ENCODE assay signal across 8 cellular contexts in the genomic region with DNA sequence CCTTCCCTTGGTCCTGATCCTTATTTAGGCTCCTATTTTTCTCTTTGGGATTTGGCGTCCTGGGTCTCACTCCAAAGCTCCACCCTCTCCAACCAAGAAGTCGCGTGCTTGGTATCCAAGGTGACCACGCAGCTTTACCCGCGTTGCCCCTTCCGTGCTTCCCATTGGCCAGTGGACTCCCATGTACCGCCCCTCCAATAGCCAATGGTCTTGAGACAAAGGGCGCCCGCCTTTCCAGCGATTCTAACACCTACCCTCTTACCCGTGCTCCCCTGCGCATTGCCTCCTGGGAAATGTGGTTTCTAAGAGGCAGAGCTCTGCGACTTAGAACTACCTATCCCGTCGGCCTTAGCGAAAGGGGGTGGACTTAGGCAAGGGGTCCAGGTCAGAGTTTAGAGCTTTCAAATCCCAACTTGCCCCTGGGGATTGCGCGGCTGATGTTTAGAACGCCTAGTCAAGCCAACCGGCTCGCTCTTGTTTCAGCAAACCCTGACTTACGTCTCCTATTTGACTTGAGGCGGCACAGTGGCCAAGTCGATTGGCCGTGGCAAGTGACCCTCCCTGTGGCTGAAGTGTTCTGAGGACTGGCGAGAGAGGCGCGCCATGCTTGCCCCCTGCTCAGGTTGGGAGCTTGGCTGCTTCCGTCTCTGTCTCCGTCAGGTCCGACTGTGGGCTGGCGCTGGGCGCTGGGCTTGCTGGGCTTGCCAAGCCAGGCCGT. TPM values are rescaled to one million over a fixed set of nuclear protein-coding genes. Genes with fewer than 3 reads are reported as not detected.
DNase-seq lines count a peak whose midpoint lies in the region; ATAC-seq and TF ChIP-seq lines count a peak whose summit lies in the region.
"Not testable (repeated sequence)": the region's sequence is repeated elsewhere in the genome, so short reads cannot be mapped to it uniquely, and the experiment has no call there.

FAM185A (plus strand) TSS at position 395 of the 718 bp plus-strand sequence; CDS start at position 604, 209 bp downstream.

- not testable (repeated sequence) for H3K4me1 ChIP-seq in naive thymus-derived CD4-positive, alpha-beta T cell (ENCODE audit: control insufficient read depth in 2 of 2, insufficient read depth in 2 of 2, low read length in 2 of 2)

- peak; percentile 99 for ATAC-seq in naive thymus-derived CD4-positive, alpha-beta T cell
- ATAC-seq in stimulated activated memory B cell treated with anti-CD40 and anti-IgM and Interleukin-4, amounts not matched to agents 10 μg/mL and 1 μg/mL and 100 μg/mL, for 72 hours = peak; percentile 100

- H3K4me3 ChIP-seq in LNCaP clone FGC (ENCODE audit: low read depth, low read length) (peak within 1 kb of the TSS; percentile 70), fibroblast of mammary gland (ENCODE audit: control insufficient read depth, low read depth, low read length) (peak within 1 kb of the TSS; percentile 64)
- peak within 1 kb of the TSS; percentile 87 for H3K4me3 ChIP-seq in naive thymus-derived CD4-positive, alpha-beta T cell (ENCODE audit: low read length)

- H3K9me3 ChIP-seq in naive thymus-derived CD4-positive, alpha-beta T cell (ENCODE audit: control insufficient read depth in 2 of 3, low read length in 3 of 3) = not testable (repeated sequence)

- peak within 1 kb of the TSS; percentile 85 for H3K4me3 Mint-ChIP-seq in activated T-helper 2 cell treated with anti-CD3 and anti-CD28 coated beads, Interferon-gamma antibody, Interleukin-2, Interleukin-4, amounts not matched to agents 10 μg/mL and 5 μg/mL and 100 μg/mL, durations not matched to agents 14 hours and 24 hours and 36 hours (ENCODE audit: low read depth)
- peak within 1 kb of the TSS; percentile 68 to 95 (median 89) for H3K4me3 Mint-ChIP-seq in naive thymus-derived CD4-positive, alpha-beta T cell
- H3K4me3 Mint-ChIP-seq in stimulated activated memory B cell treated with anti-CD40 and anti-IgM and Interleukin-4, amounts not matched to agents 10 μg/mL and 1 μg/mL and 100 μg/mL, for 72 hours = peak within 1 kb of the TSS; percentile 75

- H3K4me1 Mint-ChIP-seq in activated T-helper 2 cell treated with anti-CD3 and anti-CD28 coated beads, Interferon-gamma antibody, Interleukin-2, Interleukin-4, amounts not matched to agents 10 μg/mL and 5 μg/mL and 100 μg/mL, durations not matched to agents 14 hours and 24 hours and 36 hours (ENCODE audit: low read depth) = peaks cover 12% of the 10 kb centered on the region
- peaks cover 3 to 22% (median 18%) of the 10 kb centered on the region in 7 donors for H3K4me1 Mint-ChIP-seq in naive thymus-derived CD4-positive, alpha-beta T cell
- H3K4me1 Mint-ChIP-seq in stimulated activated memory B cell treated with anti-CD40 and anti-IgM and Interleukin-4, amounts not matched to agents 10 μg/mL and 1 μg/mL and 100 μg/mL, for 72 hours = not testable (repeated sequence)

- H3K27me3 Mint-ChIP-seq in activated T-helper 2 cell treated with anti-CD3 and anti-CD28 coated beads, Interferon-gamma antibody, Interleukin-2, Interleukin-4, amounts not matched to agents 10 μg/mL and 5 μg/mL and 100 μg/mL, durations not matched to agents 14 hours and 24 hours and 36 hours (ENCODE audit: low read depth); naive thymus-derived CD4-positive, alpha-beta T cell; stimulated activated memory B cell treated with anti-CD40 and anti-IgM and Interleukin-4, amounts not matched to agents 10 μg/mL and 1 μg/mL and 100 μg/mL, for 72 hours: not testable (repeated sequence)

- H3K27me3 ChIP-seq in naive thymus-derived CD4-positive, alpha-beta T cell (ENCODE audit: control insufficient read depth in 2 of 2, insufficient read depth in 2 of 2, low read length in 2 of 2) = not testable (repeated sequence)

- peak within 1 kb of the TSS; percentile 73 for H3K27ac ChIP-seq in naive thymus-derived CD4-positive, alpha-beta T cell (ENCODE audit: low read depth, low read length)

- intact Hi-C loops in activated T-helper 2 cell treated with anti-CD3 and anti-CD28 coated beads, Interferon-gamma antibody, Interleukin-2, Interleukin-4, amounts not matched to agents 10 μg/mL and 5 μg/mL and 100 μg/mL, durations not matched to agents 14 hours and 24 hours and 36 hours (cut with micrococcal nuclease) = not testable (repeated sequence)
- intact Hi-C loops in naive thymus-derived CD4-positive, alpha-beta T cell (cut with micrococcal nuclease) = loop anchor here (1.0 to 10.0 kb wide), 8 partner anchors 327 to 599 kb away; partner anchors contain the start of genes ARMC10 (in 2 of the 2), NAPEPLD (in 2 of the 2), DNAJC2 (in 1 of the 2) and PMPCB (in 1 of the 2)

- DNase-seq in EL (peak; percentile 100), H4 (ENCODE audit: low spot score) (peak; percentile 99), LNCaP clone FGC (ENCODE audit: low read depth) (peak; percentile 99), RPMI8226 (peak; percentile 100), fibroblast of mammary gland (ENCODE audit: low read depth) (peak; percentile 99)
- DNase-seq in activated T-helper 2 cell treated with anti-CD3 and anti-CD28 coated beads, Interferon-gamma antibody, Interleukin-2, Interleukin-4, amounts not matched to agents 10 μg/mL and 5 μg/mL and 100 μg/mL, durations not matched to agents 14 hours and 24 hours and 36 hours (ENCODE audit: low spot score) = peak; percentile 95
- peak; percentile 71 to 99 (median 94) for DNase-seq in naive thymus-derived CD4-positive, alpha-beta T cell

- H3K9me3 Mint-ChIP-seq in activated T-helper 2 cell treated with anti-CD3 and anti-CD28 coated beads, Interferon-gamma antibody, Interleukin-2, Interleukin-4, amounts not matched to agents 10 μg/mL and 5 μg/mL and 100 μg/mL, durations not matched to agents 14 hours and 24 hours and 36 hours; naive thymus-derived CD4-positive, alpha-beta T cell; stimulated activated memory B cell treated with anti-CD40 and anti-IgM and Interleukin-4, amounts not matched to agents 10 μg/mL and 1 μg/mL and 100 μg/mL, for 72 hours: not testable (repeated sequence)

- H3K36me3 ChIP-seq in naive thymus-derived CD4-positive, alpha-beta T cell (ENCODE audit: control insufficient read depth in 2 of 3, insufficient read depth in 3 of 3, low read length in 3 of 3) = not testable (repeated sequence)

- POLR2A ChIA-PET in naive thymus-derived CD4-positive, alpha-beta T cell (lab: Charles Lee) = interaction anchor here (1.4 kb wide), 1 partner anchor 327 kb away, joined by 5 read pairs; the partner anchor contains the start of gene ARMC10

- CTCF ChIA-PET in naive thymus-derived CD4-positive, alpha-beta T cell (lab: Charles Lee) = interaction anchor here (1.2 kb wide), 1 partner anchor 281 kb away, joined by 6 read pairs; no protein-coding TSS in a partner anchor

- H3K27ac Mint-ChIP-seq in activated T-helper 2 cell treated with anti-CD3 and anti-CD28 coated beads, Interferon-gamma antibody, Interleukin-2, Interleukin-4, amounts not matched to agents 10 μg/mL and 5 μg/mL and 100 μg/mL, durations not matched to agents 14 hours and 24 hours and 36 hours = peak within 1 kb of the TSS; percentile 45
- peak within 1 kb of the TSS; percentile 7 to 96 (median 79) for H3K27ac Mint-ChIP-seq in naive thymus-derived CD4-positive, alpha-beta T cell
- H3K27ac Mint-ChIP-seq in stimulated activated memory B cell treated with anti-CD40 and anti-IgM and Interleukin-4, amounts not matched to agents 10 μg/mL and 1 μg/mL and 100 μg/mL, for 72 hours = peak within 1 kb of the TSS; percentile 2

- not testable (repeated sequence) for TF ChIP-seq CTCF in LNCaP clone FGC (IDR thresholded peaks at IDR 0.05; ENCODE audit: control insufficient read depth, extremely low read depth, insufficient read depth); fibroblast of mammary gland (conservative IDR thresholded peaks at IDR 0.05; ENCODE audit: control insufficient read depth, insufficient read depth, low read depth, low read length)

- not testable (repeated sequence) for H3K36me3 Mint-ChIP-seq in activated T-helper 2 cell treated with anti-CD3 and anti-CD28 coated beads, Interferon-gamma antibody, Interleukin-2, Interleukin-4, amounts not matched to agents 10 μg/mL and 5 μg/mL and 100 μg/mL, durations not matched to agents 14 hours and 24 hours and 36 hours (ENCODE audit: low read depth); naive thymus-derived CD4-positive, alpha-beta T cell; stimulated activated memory B cell treated with anti-CD40 and anti-IgM and Interleukin-4, amounts not matched to agents 10 μg/mL and 1 μg/mL and 100 μg/mL, for 72 hours

RNA-seq across cellular contexts. Expression of gene FAM185A, which starts in this region (rescaled TPM):
- total RNA-seq in H4 (2014; rRNA removed; shearing (Covaris generic)) = 7.3 TPM in 2 replicates
- 8.3 and 9.4 TPM in 2 replicates for total RNA-seq in activated T-helper 2 cell treated with anti-CD3 and anti-CD28 coated beads, Interferon-gamma antibody, Interleukin-2, Interleukin-4, amounts not matched to agents 10 μg/mL and 5 μg/mL and 100 μg/mL, durations not matched to agents 14 hours and 24 hours and 36 hours
- 10 to 100 TPM in 2 of 5 experiments, 1 to 10 TPM in 3; 6.2 to 12.8 (median 8.0) TPM for total RNA-seq in naive thymus-derived CD4-positive, alpha-beta T cell
- 10 to 100 TPM in 1 of 2 donors, 1 to 10 TPM in 1; 7.4 to 12.4 TPM for polyA plus RNA-seq in naive thymus-derived CD4-positive, alpha-beta T cell

Comparison
In these comparisons a context has a peak if more than half of its experiments do, and no peak if none do; other contexts are left out.
1. Peak in every context shown above with its lines: DNase-seq, ATAC-seq, H3K4me3 ChIP-seq and H3K27ac ChIP-seq.
2. H3K27ac Mint-ChIP-seq: peak in every context shown above with its lines; median percentile 79 in naive thymus-derived CD4-positive, alpha-beta T cell; 45 in activated T-helper 2 cell treated with anti-CD3 and anti-CD28 coated beads, Interferon-gamma antibody, Interleukin-2, Interleukin-4, amounts not matched to agents 10 μg/mL and 5 μg/mL and 100 μg/mL, durations not matched to agents 14 hours and 24 hours and 36 hours; 2 in stimulated activated memory B cell treated with anti-CD40 and anti-IgM and Interleukin-4, amounts not matched to agents 10 μg/mL and 1 μg/mL and 100 μg/mL, for 72 hours.